In genomic region chr1:162670928-162671663, GRCh38 we compare ENCODE assay signal across 12 cellular contexts. TPM values are rescaled to one million over a fixed set of nuclear protein-coding genes. Genes with fewer than 3 reads are reported as not detected.
DNase-seq lines count a peak whose midpoint lies in the region; ATAC-seq and TF ChIP-seq lines count a peak whose summit lies in the region.
"Had no signal": no experiment of that assay in that cellular context is flagged by ENCODE, and none has a peak within 500 bp of the region (broad histone marks: within the 10 kb centered on the region; RNA-seq: fewer than 3 reads in every experiment).

No MANE protein-coding gene starts in this region.

- POLR2A ChIA-PET in AG04450 (lab: Yijun Ruan, JAX) = interaction anchor here (1.1 to 1.2 kb wide), 2 partner anchors 19 to 39 kb away, joined by 3 to 4 read pairs; partner anchors contain the start of gene DDR2

- peak overlapping the region; percentile 54 for H3K27ac ChIP-seq in AG04450 (ENCODE audit: low read depth, low read length)
- H3K27ac ChIP-seq: BLaER1 treated with 17β-estradiol and CSF1 and Interleukin-3, amounts not matched to agents 10 nM and 100 nM had no signal

- H3K9me3 Mint-ChIP-seq in osteocyte (ENCODE audit: unreplicated experiment) = no peaks in the 10 kb centered on the region
- no peaks in the 10 kb centered on the region for H3K9me3 Mint-ChIP-seq in activated T-cell treated with anti-CD3 and anti-CD28 coated beads, Interleukin-2, amount 50 U/mL, for 24 hours
- H3K9me3 Mint-ChIP-seq: activated CD8-positive, alpha-beta T cell treated with anti-CD3 and anti-CD28 coated beads for 36 hours had no signal

- no peak for DNase-seq in AG04450 (ENCODE audit: low read depth, low spot score)
- DNase-seq in fibroblast of the aortic adventitia (ENCODE audit: low read depth) = peak; percentile 68
- no peak for DNase-seq in osteocyte (ENCODE audit: extremely low spot score, unreplicated experiment)
- no peak for DNase-seq in activated T-cell treated with anti-CD3 and anti-CD28 coated beads, Interleukin-2, amount 50 U/mL, for 24 hours
- no peak for DNase-seq in NCI-H1048 (lab: John Stamatoyannopoulos, UW)
- no peak for DNase-seq in NCI-H1694 treated with DMSO at 0.1 percent for 48 hours (lab: John Stamatoyannopoulos, UW)
- DNase-seq: activated CD8-positive, alpha-beta T cell treated with anti-CD3 and anti-CD28 coated beads for 36 hours; T-helper 1 cell had no signal

- H3K9me3 ChIP-seq in AG04450 (ENCODE audit: control insufficient read depth, insufficient read depth, low read length) = no peaks in the 10 kb centered on the region
- H3K9me3 ChIP-seq: BLaER1 treated with 17β-estradiol and CSF1 and Interleukin-3, amounts not matched to agents 10 nM and 100 nM had no signal

- H3K27me3 ChIP-seq in AG04450 (ENCODE audit: control insufficient read depth, insufficient read depth, low read length) = no peaks in the 10 kb centered on the region
- H3K27me3 ChIP-seq: BLaER1 treated with 17β-estradiol and CSF1 and Interleukin-3, amounts not matched to agents 10 nM and 100 nM had no signal

- TF ChIP-seq CTCF in AG04450 (IDR thresholded peaks at IDR 0.05; ENCODE audit: low read depth, low read length) = no peak
- no peak for TF ChIP-seq CTCF in fibroblast of the aortic adventitia (IDR thresholded peaks at IDR 0.05; ENCODE audit: insufficient read depth, low read length)
- no peak for TF ChIP-seq CTCF in osteocyte (IDR thresholded peaks at IDR 0.05)

- H3K27ac Mint-ChIP-seq in osteocyte (ENCODE audit: unreplicated experiment) = peak overlapping the region; percentile 13
- no peak overlapping the region for H3K27ac Mint-ChIP-seq in activated T-cell treated with anti-CD3 and anti-CD28 coated beads, Interleukin-2, amount 50 U/mL, for 24 hours
- H3K27ac Mint-ChIP-seq: activated CD8-positive, alpha-beta T cell treated with anti-CD3 and anti-CD28 coated beads for 36 hours had no signal

- CTCF ChIA-PET in AG04450 (lab: Charles Lee) = interaction anchor here (0.6 to 0.9 kb wide), 3 partner anchors 20 to 48 kb away, joined by 3 to 4 read pairs (median 3); partner anchors contain the start of gene DDR2

- H3K4me3 Mint-ChIP-seq in osteocyte (ENCODE audit: unreplicated experiment) = no peak overlapping the region
- H3K4me3 Mint-ChIP-seq in activated T-cell treated with anti-CD3 and anti-CD28 coated beads, Interleukin-2, amount 50 U/mL, for 24 hours = no peak overlapping the region
- H3K4me3 Mint-ChIP-seq: activated CD8-positive, alpha-beta T cell treated with anti-CD3 and anti-CD28 coated beads for 36 hours had no signal

- H3K36me3 Mint-ChIP-seq in osteocyte (ENCODE audit: unreplicated experiment) = peaks cover 13% of the 10 kb centered on the region
- H3K36me3 Mint-ChIP-seq in activated T-cell treated with anti-CD3 and anti-CD28 coated beads, Interleukin-2, amount 50 U/mL, for 24 hours (ENCODE audit: low read depth) = no peaks in the 10 kb centered on the region

- peak; percentile 78 for ATAC-seq in SK-N-SH treated with all-trans-retinoic acid at 6 μM for 48 hours
- ATAC-seq in GM21723 (IDR thresholded peaks at IDR 0.05; ENCODE audit: unreplicated experiment) = no peak
- ATAC-seq: activated CD8-positive, alpha-beta T cell treated with anti-CD3 and anti-CD28 coated beads for 36 hours; HCT116 had no signal

- peaks cover 54% of the 10 kb centered on the region for H3K4me1 Mint-ChIP-seq in osteocyte (ENCODE audit: unreplicated experiment)
- H3K4me1 Mint-ChIP-seq in activated T-cell treated with anti-CD3 and anti-CD28 coated beads, Interleukin-2, amount 50 U/mL, for 24 hours (ENCODE audit: low read depth) = no peaks in the 10 kb centered on the region

- H3K4me3 ChIP-seq in AG04450 (ENCODE audit: low read depth, low read length) (no peak overlapping the region), fibroblast of the aortic adventitia (ENCODE audit: low read depth, low read length) (no peak overlapping the region)
- H3K4me3 ChIP-seq: BLaER1 treated with 17β-estradiol and CSF1 and Interleukin-3, amounts not matched to agents 10 nM and 100 nM had no signal

- H3K27me3 Mint-ChIP-seq in osteocyte (ENCODE audit: unreplicated experiment) = no peaks in the 10 kb centered on the region
- peaks cover 2% of the 10 kb centered on the region for H3K27me3 Mint-ChIP-seq in activated T-cell treated with anti-CD3 and anti-CD28 coated beads, Interleukin-2, amount 50 U/mL, for 24 hours

TF ChIP-seq in SK-N-SH treated with all-trans-retinoic acid at 6 μM for 48 hours, 23 proteins besides CTCF, POLR2A, EP300 and RAD21:
- no peak for TF ChIP-seq ZFP30 (CRISPR knock-in tag; IDR thresholded peaks at IDR 0.05)
- TF ChIP-seq ZC3H10 (CRISPR knock-in tag; IDR thresholded peaks at IDR 0.05) = peak; percentile 37
- TF ChIP-seq CSRNP3 (CRISPR knock-in tag; IDR thresholded peaks at IDR 0.05) = no peak
- peak; percentile 72; the same call in 1 of the 2 replicates for TF ChIP-seq OSR1 (CRISPR knock-in tag; IDR thresholded peaks at IDR 0.05)

RNA-seq across cellular contexts. Expression of gene DDR2, which starts 38.8 kb away (rescaled TPM):
- 179 and 194 TPM in 2 replicates for polyA plus RNA-seq in AG04450 (2011; rRNA removed)
- 450 and 479 TPM in 2 replicates for polyA minus RNA-seq in AG04450 (2011; rRNA and poly(A)+ RNA removed)
- total RNA-seq in fibroblast of the aortic adventitia (ENCODE audit: low replicate concordance) (356 and 379 TPM in 2 replicates), osteocyte (173 and 185 TPM in 2 replicates)
